Comparison of ENCODE assay signal across 28 cellular contexts in genomic region chr1:172125250-172125649, GRCh38.
"Had no signal": no experiment of that assay in that cellular context is flagged by ENCODE, and none has a peak within 500 bp of the region (broad histone marks: within the 10 kb centered on the region; RNA-seq: fewer than 3 reads in every experiment).

No MANE protein-coding gene starts in this region.

- H3K4me2 ChIP-seq: hepatocyte had no signal

- H3K27me3 ChIP-seq: heart right ventricle, hepatocyte, pancreas, sigmoid colon, spleen, suprapubic skin, tibial nerve, upper lobe of left lung, vagina had no signal

- H3K27me3 Mint-ChIP-seq: naive B cell; stimulated activated naive CD8-positive, alpha-beta T cell treated with anti-CD3 and anti-CD28 coated beads, Interleukin-15, Interleukin-2, amounts not matched to agents 100 ng/mL and 50 ng/mL, for 24 hours had no signal

- H3K4me1 Mint-ChIP-seq: naive B cell; natural killer cell; stimulated activated effector memory CD8-positive, alpha-beta T cell treated with anti-CD3 and anti-CD28 coated beads, Interleukin-12 subunit alpha, Interleukin-12 subunit beta, amount 100 ng/mL, for 72 hours had no signal

- H3K36me3 ChIP-seq: heart right ventricle, lower lobe of right lung, pancreas, prostate gland, sigmoid colon, spleen, suprapubic skin, tibial nerve, upper lobe of left lung, vagina had no signal

- FAIRE-seq: pancreas had no signal

- H3K79me2 ChIP-seq: hepatocyte had no signal

- H3K27ac ChIP-seq: heart right ventricle, hepatocyte, lower lobe of right lung, pancreas, prostate gland, sigmoid colon, spleen, suprapubic skin, tibial nerve, upper lobe of left lung, vagina had no signal

- H3K4me3 ChIP-seq: heart right ventricle, hepatocyte, lower lobe of right lung, pancreas, prostate gland, sigmoid colon, spleen, suprapubic skin, tibial nerve, upper lobe of left lung, vagina had no signal

- H3K4me3 Mint-ChIP-seq: naive B cell; natural killer cell; stimulated activated effector memory CD8-positive, alpha-beta T cell treated with anti-CD3 and anti-CD28 coated beads, Interleukin-12 subunit alpha, Interleukin-12 subunit beta, amount 100 ng/mL, for 72 hours; stimulated activated naive CD8-positive, alpha-beta T cell treated with anti-CD3 and anti-CD28 coated beads, Interleukin-15, Interleukin-2, amounts not matched to agents 100 ng/mL and 50 ng/mL, for 24 hours had no signal

- ATAC-seq: heart right ventricle; left cardiac atrium; left lobe of liver; lower lobe of right lung; natural killer cell; pancreas; right cardiac atrium; stimulated activated effector memory CD8-positive, alpha-beta T cell treated with anti-CD3 and anti-CD28 coated beads, Interleukin-12 subunit alpha, Interleukin-12 subunit beta, amount 100 ng/mL, for 72 hours had no signal

- H3K27ac Mint-ChIP-seq: naive B cell; natural killer cell; stimulated activated effector memory CD8-positive, alpha-beta T cell treated with anti-CD3 and anti-CD28 coated beads, Interleukin-12 subunit alpha, Interleukin-12 subunit beta, amount 100 ng/mL, for 72 hours; stimulated activated naive CD8-positive, alpha-beta T cell treated with anti-CD3 and anti-CD28 coated beads, Interleukin-15, Interleukin-2, amounts not matched to agents 100 ng/mL and 50 ng/mL, for 24 hours had no signal

- H3K9me3 ChIP-seq: heart right ventricle, lower lobe of right lung, pancreas, prostate gland, sigmoid colon, spleen, suprapubic skin, tibial nerve, upper lobe of left lung, vagina had no signal

- H3K36me3 Mint-ChIP-seq: naive B cell; natural killer cell; stimulated activated effector memory CD8-positive, alpha-beta T cell treated with anti-CD3 and anti-CD28 coated beads, Interleukin-12 subunit alpha, Interleukin-12 subunit beta, amount 100 ng/mL, for 72 hours had no signal

- H2AFZ ChIP-seq: hepatocyte had no signal

- H3K4me1 ChIP-seq: lower lobe of right lung, pancreas, prostate gland, suprapubic skin, tibial nerve, vagina had no signal

- DNase-seq: heart right ventricle; islet precursor cell; kidney glomerular epithelial cell; left cardiac atrium; lower lobe of right lung; mammary epithelial cell; mesenchymal stem cell; naive B cell; natural killer cell; nucleus accumbens; pancreas; posterior cingulate gyrus; retina; right cardiac atrium; sigmoid colon; small intestine; spleen; stimulated activated CD4-positive, alpha-beta T cell treated with anti-CD3 and anti-CD28 coated beads, Interleukin-4, amount 100 ng/mL, for 24 hours; stimulated activated naive CD4-positive, alpha-beta T cell; upper lobe of left lung had no signal

- H3K9me3 Mint-ChIP-seq: natural killer cell; stimulated activated effector memory CD8-positive, alpha-beta T cell treated with anti-CD3 and anti-CD28 coated beads, Interleukin-12 subunit alpha, Interleukin-12 subunit beta, amount 100 ng/mL, for 72 hours had no signal
